Comparison of ENCODE assay signal across 21 cellular contexts in genomic region chr1:152901631-152902030, GRCh38. TPM values are rescaled to one million over a fixed set of nuclear protein-coding genes. Genes with fewer than 3 reads are reported as not detected.
DNase-seq lines count a peak whose midpoint lies in the region; ATAC-seq, FAIRE-seq and TF ChIP-seq lines count a peak whose summit lies in the region.
"Had no signal": no experiment of that assay in that cellular context is flagged by ENCODE, and none has a peak within 500 bp of the region (broad histone marks: within the 10 kb centered on the region; RNA-seq: fewer than 3 reads in every experiment).

No MANE protein-coding gene starts in this region.

- DNase-seq in HT-29 (ENCODE audit: low spot score), result peak; percentile 7
- DNase-seq in bronchial epithelial cell (ENCODE audit: low read depth), result peak; percentile 58
- peak; percentile 84 for DNase-seq in esophagus muscularis mucosa (ENCODE audit: extremely low spot score)
- no peak for DNase-seq in stimulated activated effector memory CD8-positive, alpha-beta T cell treated with anti-CD3 and anti-CD28 coated beads, Interleukin-12 subunit alpha, Interleukin-12 subunit beta, amount 100 ng/mL, for 72 hours (ENCODE audit: low spot score in 2 of 2)
- DNase-seq in H4 (ENCODE audit: low spot score), result no peak
- DNase-seq in NCI-H524 treated with DMSO at 0.1 percent for 48 hours (lab: John Stamatoyannopoulos, UW), result no peak
- no peak for DNase-seq in retina
- DNase-seq: 8988T; CD4-positive, alpha-beta memory T cell; DMS153; DMS79; GDM1; H9 had no signal

- no peak overlapping the region for H3K27ac Mint-ChIP-seq in stimulated activated effector memory CD8-positive, alpha-beta T cell treated with anti-CD3 and anti-CD28 coated beads, Interleukin-12 subunit alpha, Interleukin-12 subunit beta, amount 100 ng/mL, for 72 hours
- H3K27ac Mint-ChIP-seq: CD14-positive monocyte, GM23338, H9 had no signal

- intact Hi-C loops in esophagus muscularis mucosa (cut with DNase I), result no loop called here

- H3K27me3 ChIP-seq in bronchial epithelial cell (ENCODE audit: control insufficient read depth, insufficient read depth, low read length) (no peaks in the 10 kb centered on the region), esophagus muscularis mucosa (no peaks in the 10 kb centered on the region)
- H3K27me3 ChIP-seq: BLaER1 had no signal

- peaks cover 0 to 7% (median 0%) of the 10 kb centered on the region in 4 donors for H3K4me1 ChIP-seq in esophagus muscularis mucosa
- H3K4me1 ChIP-seq: BLaER1 had no signal

- no peak overlapping the region for H3K4me3 Mint-ChIP-seq in stimulated activated effector memory CD8-positive, alpha-beta T cell treated with anti-CD3 and anti-CD28 coated beads, Interleukin-12 subunit alpha, Interleukin-12 subunit beta, amount 100 ng/mL, for 72 hours
- H3K4me3 Mint-ChIP-seq: CD14-positive monocyte; CD4-positive, alpha-beta memory T cell; GM23338; H9 had no signal

- FAIRE-seq in bronchial epithelial cell (lab: Jason Lieb, UNC), result peak; percentile 58
- FAIRE-seq: GM12892, GM18507, HepG2 had no signal

- ATAC-seq in stimulated activated effector memory CD8-positive, alpha-beta T cell treated with anti-CD3 and anti-CD28 coated beads, Interleukin-12 subunit alpha, Interleukin-12 subunit beta, amount 100 ng/mL, for 72 hours, result peak; percentile 14
- ATAC-seq: GM23338, HepG2 had no signal

- TF ChIP-seq CTCF in bronchial epithelial cell (IDR thresholded peaks at IDR 0.05; ENCODE audit: insufficient read depth, low read length, severe bottlenecking), result no peak
- TF ChIP-seq CTCF in esophagus muscularis mucosa (IDR thresholded peaks at IDR 0.05), result no peak

- no peaks in the 10 kb centered on the region for H3K4me1 Mint-ChIP-seq in stimulated activated effector memory CD8-positive, alpha-beta T cell treated with anti-CD3 and anti-CD28 coated beads, Interleukin-12 subunit alpha, Interleukin-12 subunit beta, amount 100 ng/mL, for 72 hours
- H3K4me1 Mint-ChIP-seq: CD14-positive monocyte; CD4-positive, alpha-beta memory T cell; H9 had no signal

- TF ChIP-seq POLR2A in esophagus muscularis mucosa (IDR thresholded peaks at IDR 0.05; ENCODE audit: low read depth), result no peak

- TF ChIP-seq EP300 in esophagus muscularis mucosa (IDR thresholded peaks at IDR 0.05), result no peak

- H3K9me3 ChIP-seq in esophagus muscularis mucosa, result no peaks in the 10 kb centered on the region
- H3K9me3 ChIP-seq: BLaER1 had no signal

- 76% methylated on average over 5 of the region's 5 CpGs for WGBS in esophagus muscularis mucosa

- no peak overlapping the region for H3K4me3 ChIP-seq in bronchial epithelial cell (ENCODE audit: low read depth, low read length)
- no peak overlapping the region for H3K4me3 ChIP-seq in esophagus muscularis mucosa
- H3K4me3 ChIP-seq: BLaER1, GM23338 had no signal

- no peaks in the 10 kb centered on the region for H3K36me3 Mint-ChIP-seq in stimulated activated effector memory CD8-positive, alpha-beta T cell treated with anti-CD3 and anti-CD28 coated beads, Interleukin-12 subunit alpha, Interleukin-12 subunit beta, amount 100 ng/mL, for 72 hours
- H3K36me3 Mint-ChIP-seq: CD14-positive monocyte; CD4-positive, alpha-beta memory T cell had no signal

- H3K36me3 ChIP-seq in bronchial epithelial cell (ENCODE audit: control insufficient read depth, insufficient read depth, low read length) (no peaks in the 10 kb centered on the region), esophagus muscularis mucosa (no peaks in the 10 kb centered on the region)
- H3K36me3 ChIP-seq: BLaER1 had no signal

- no peaks in the 10 kb centered on the region for H3K9me3 Mint-ChIP-seq in stimulated activated effector memory CD8-positive, alpha-beta T cell treated with anti-CD3 and anti-CD28 coated beads, Interleukin-12 subunit alpha, Interleukin-12 subunit beta, amount 100 ng/mL, for 72 hours
- H3K9me3 Mint-ChIP-seq: CD14-positive monocyte, GM23338 had no signal

- no peak overlapping the region for H3K27ac ChIP-seq in esophagus muscularis mucosa (replicated peaks in 1 of 4)
- H3K27ac ChIP-seq: BLaER1 had no signal

RNA-seq across cellular contexts. Expression of gene IVL, which starts 6.7 kb away (rescaled TPM):
- total RNA-seq in HT-29 (2014; rRNA removed; shearing (Covaris generic)), result 2.0 and 2.2 TPM in 2 replicates
- total RNA-seq in bronchial epithelial cell, result 1.6 and 14.6 TPM in 2 replicates
- not detected for total RNA-seq in esophagus muscularis mucosa
- total RNA-seq in H4 (2014; rRNA removed; shearing (Covaris generic)), result not detected in 2 replicates
- total RNA-seq: A673; CD4-positive, alpha-beta memory T cell; GM23338; H9; HepG2 had no signal

RNA-seq across cellular contexts. Expression of gene SMCP, which starts 23.5 kb away (rescaled TPM):
- not detected in 2 replicates for total RNA-seq in HT-29 (2014; rRNA removed; shearing (Covaris generic))
- total RNA-seq in bronchial epithelial cell, result not detected in 2 replicates
- total RNA-seq in esophagus muscularis mucosa, result not detected
- total RNA-seq in H4 (2014; rRNA removed; shearing (Covaris generic)), result not detected in 2 replicates
- total RNA-seq: A673; CD4-positive, alpha-beta memory T cell; Daoy; GM23338; H9; HepG2 had no signal

RNA-seq across cellular contexts. Expression of gene LCE7A, which starts 41.8 kb away (rescaled TPM):
- not detected in 2 replicates for total RNA-seq in HT-29 (2014; rRNA removed; shearing (Covaris generic))
- total RNA-seq in bronchial epithelial cell (not detected in 2 replicates), esophagus muscularis mucosa (not detected)
- not detected in 2 replicates for total RNA-seq in H4 (2014; rRNA removed; shearing (Covaris generic))
- total RNA-seq: A673; CD4-positive, alpha-beta memory T cell; Daoy; GM23338; H9; HepG2 had no signal

RNA-seq across cellular contexts. Expression of gene SPRR5, which starts 45.4 kb away (rescaled TPM):
- total RNA-seq in HT-29 (2014; rRNA removed; shearing (Covaris generic)), result not detected in 2 replicates
- total RNA-seq in bronchial epithelial cell (not detected in 2 replicates), esophagus muscularis mucosa (not detected)
- total RNA-seq in H4 (2014; rRNA removed; shearing (Covaris generic)), result not detected in 2 replicates
- total RNA-seq: A673; CD4-positive, alpha-beta memory T cell; Daoy; GM23338; H9; HepG2 had no signal

RNA-seq across cellular contexts. Expression of gene LCE6A, which starts 59.0 kb away (rescaled TPM):
- total RNA-seq in HT-29 (2014; rRNA removed; shearing (Covaris generic)), result not detected in 2 replicates
- total RNA-seq in bronchial epithelial cell, result not detected in 2 replicates
- not detected for total RNA-seq in esophagus muscularis mucosa
- not detected in 2 replicates for total RNA-seq in H4 (2014; rRNA removed; shearing (Covaris generic))
- total RNA-seq: A673; CD4-positive, alpha-beta memory T cell; Daoy; GM23338; H9; HepG2 had no signal

Comparison
In these comparisons a context has a peak if more than half of its experiments do, and no peak if none do; other contexts are left out.
1. DNase-seq: peak in HT-29 (single experiment), bronchial epithelial cell (single experiment) and esophagus muscularis mucosa (single experiment); none in stimulated activated effector memory CD8-positive, alpha-beta T cell treated with anti-CD3 and anti-CD28 coated beads, Interleukin-12 subunit alpha, Interleukin-12 subunit beta, amount 100 ng/mL, for 72 hours (0 of 2), H4 (single experiment), NCI-H524 treated with DMSO at 0.1 percent for 48 hours (single experiment) and retina (single experiment).